In genomic region chr7:145036592-145037386, GRCh38 we compare ENCODE assay signal across 8 cellular contexts.
DNase-seq lines count a peak whose midpoint lies in the region; ATAC-seq and TF ChIP-seq lines count a peak whose summit lies in the region.

No MANE protein-coding gene starts in this region.

- no peak overlapping the region for H3K27ac ChIP-seq in RWPE2 (ENCODE audit: poor library complexity, severe bottlenecking)
- H3K27ac ChIP-seq in liver (ENCODE audit: low read depth in 1 of 2, low read length in 2 of 2) = no peak overlapping the region
- no peak overlapping the region for H3K27ac ChIP-seq in stomach

- intact Hi-C loops in stomach (cut with DNase I; ENCODE audit: low total_unique reads) = no loop called here

- TF ChIP-seq CTCF in RWPE2 (IDR thresholded peaks at IDR 0.05; ENCODE audit: poor library complexity, severe bottlenecking) (peak; percentile 89), liver (IDR thresholded peaks at IDR 0.05; ENCODE audit: low read depth, low read length, missing input control) (peak; percentile 69), stomach (IDR thresholded peaks at IDR 0.05) (peak in 5 of 7 experiments; percentile 38 to 78 (median 48))

- no peak overlapping the region for H3K27ac Mint-ChIP-seq in T-helper 2 cell treated with Interferon-gamma antibody and Interleukin-4, amounts not matched to agents 5 μg/mL and 100 μg/mL, for 36 hours

- H3K9ac ChIP-seq in liver (ENCODE audit: low read depth in 1 of 2, low read length in 2 of 2) = no peak overlapping the region

- H3K4me1 ChIP-seq in RWPE2 (ENCODE audit: insufficient read depth, poor library complexity, severe bottlenecking) = no peaks in the 10 kb centered on the region
- H3K4me1 ChIP-seq in liver (ENCODE audit: control insufficient read depth in 4 of 4, insufficient read depth in 4 of 4, low read length in 3 of 4) = peaks cover 0 to 4% (median 1%) of the 10 kb centered on the region in 4 donors
- H3K4me1 ChIP-seq in stomach = peaks cover 0 to 4% (median 0%) of the 10 kb centered on the region in 4 donors

- H3K27me3 ChIP-seq in RWPE2 (ENCODE audit: insufficient read depth, poor library complexity, severe bottlenecking) (no peaks in the 10 kb centered on the region), liver (ENCODE audit: control insufficient read depth in 4 of 4, insufficient read depth in 4 of 4, low read length in 3 of 4) (peaks cover 0 to 4% (median 0%) of the 10 kb centered on the region in 4 donors), stomach (no peaks in the 10 kb centered on the region)

- H3K9me3 Mint-ChIP-seq in T-helper 2 cell treated with Interferon-gamma antibody and Interleukin-4, amounts not matched to agents 5 μg/mL and 100 μg/mL, for 36 hours = no peaks in the 10 kb centered on the region

- no peaks in the 10 kb centered on the region for H3K36me3 ChIP-seq in RWPE2 (ENCODE audit: low read depth)
- no peaks in the 10 kb centered on the region for H3K36me3 ChIP-seq in liver (ENCODE audit: control insufficient read depth in 4 of 4, insufficient read depth in 3 of 4, low read depth in 1 of 4, low read length in 3 of 4)
- H3K36me3 ChIP-seq in stomach = no peaks in the 10 kb centered on the region

- peak; percentile 91 for ATAC-seq in GM21723 (IDR thresholded peaks at IDR 0.05; ENCODE audit: unreplicated experiment)
- ATAC-seq in RWPE2 (ENCODE audit: low read depth) = 0 out of 3 replicates have a peak, but pooled peaks have one; percentile 41

- peaks cover 4% of the 10 kb centered on the region for H3K9me3 ChIP-seq in RWPE2 (ENCODE audit: severe bottlenecking)
- peaks cover 0 to 7% (median 1%) of the 10 kb centered on the region in 4 donors for H3K9me3 ChIP-seq in liver (ENCODE audit: control insufficient read depth in 4 of 4, low read length in 3 of 4)
- peaks cover 0 to 4% (median 0%) of the 10 kb centered on the region in 4 donors for H3K9me3 ChIP-seq in stomach

- TF ChIP-seq EP300 in stomach (IDR thresholded peaks at IDR 0.05) = no peak

- H3K4me3 ChIP-seq in RWPE2 (ENCODE audit: severe bottlenecking) (no peak overlapping the region), liver (ENCODE audit: low read depth in 1 of 3, low read length in 3 of 3) (no peak overlapping the region), stomach (no peak overlapping the region)

- 7% methylated on average over 4 of the region's 4 CpGs for WGBS in liver
- WGBS in stomach, 5 donors = 3 to 12% (median 9%) methylated on average over 4 of the region's 4 CpGs

- no peak overlapping the region for H3K4me3 Mint-ChIP-seq in T-helper 2 cell treated with Interferon-gamma antibody and Interleukin-4, amounts not matched to agents 5 μg/mL and 100 μg/mL, for 36 hours

- TF ChIP-seq RAD21 in liver (IDR thresholded peaks at IDR 0.05) = peak; percentile 75 to 83

- H3K36me3 Mint-ChIP-seq in T-helper 2 cell treated with Interferon-gamma antibody and Interleukin-4, amounts not matched to agents 5 μg/mL and 100 μg/mL, for 36 hours (ENCODE audit: low read depth) = no peaks in the 10 kb centered on the region

- H3K4me1 Mint-ChIP-seq in T-helper 2 cell treated with Interferon-gamma antibody and Interleukin-4, amounts not matched to agents 5 μg/mL and 100 μg/mL, for 36 hours (ENCODE audit: low read depth) = no peaks in the 10 kb centered on the region

- TF ChIP-seq POLR2A in stomach (IDR thresholded peaks at IDR 0.05) = no peak

- H3K27me3 Mint-ChIP-seq in T-helper 2 cell treated with Interferon-gamma antibody and Interleukin-4, amounts not matched to agents 5 μg/mL and 100 μg/mL, for 36 hours (ENCODE audit: low read depth) = peaks cover 2% of the 10 kb centered on the region

- DNase-seq in T-helper 2 cell = peak in 3 of 5 experiments; percentile 2 to 49 (median 5)
- no peak for DNase-seq in T-helper 2 cell treated with Interferon-gamma antibody and Interleukin-4, amounts not matched to agents 5 μg/mL and 100 μg/mL, for 36 hours (ENCODE audit: low spot score)
- peak; percentile 63 for DNase-seq in KBM-7
- no peak for DNase-seq in RWPE2 (ENCODE audit: low spot score)
- peak; percentile 18 for DNase-seq in central memory CD4-positive, alpha-beta T cell
- no peak for DNase-seq in stomach

- in situ Hi-C loops in KBM-7 (cut with MboI; ENCODE audit: low pct_unique_long_range_greater_than_20kb, low sequenced_read_pairs) = no loop called here

TF ChIP-seq in liver, 16 proteins besides CTCF, POLR2A, EP300 and RAD21:
- TF ChIP-seq RXRA (IDR thresholded peaks at IDR 0.05) (no peak), TAF1 (conservative IDR thresholded peaks at IDR 0.05) (no peak), SP1 (IDR thresholded peaks at IDR 0.05) (no peak), HNF4A (conservative IDR thresholded peaks at IDR 0.05) (no peak), ZBTB33 (IDR thresholded peaks at IDR 0.05) (no peak), FOXA1 (IDR thresholded peaks at IDR 0.05) (no peak), NR2F2 (IDR thresholded peaks at IDR 0.05) (no peak), YY1 (IDR thresholded peaks at IDR 0.05) (no peak), JUND (IDR thresholded peaks at IDR 0.05) (no peak), GABPA (IDR thresholded peaks at IDR 0.05 in 1 of 2, conservative IDR thresholded peaks at IDR 0.05 in 1 of 2) (no peak), FOXA2 (IDR thresholded peaks at IDR 0.05) (no peak), ATF3 (IDR thresholded peaks at IDR 0.05) (no peak), HNF4G (IDR thresholded peaks at IDR 0.05) (no peak), EGR1 (IDR thresholded peaks at IDR 0.05; ENCODE audit: low read depth in 2 of 2) (no peak), REST (IDR thresholded peaks at IDR 0.05) (no peak), MAX (IDR thresholded peaks at IDR 0.05) (no peak)

Comparison
In these comparisons a context has a peak if more than half of its experiments do, and no peak if none do; other contexts are left out.
1. DNase-seq: peak in T-helper 2 cell (3 of 5), KBM-7 (single experiment) and central memory CD4-positive, alpha-beta T cell (single experiment); none in T-helper 2 cell treated with Interferon-gamma antibody and Interleukin-4, amounts not matched to agents 5 μg/mL and 100 μg/mL, for 36 hours (single experiment), RWPE2 (single experiment) and stomach (single experiment).
2. Peak in every context shown above with its lines, with median percentiles within 50 percentile points of each other: CTCF ChIP-seq.